Comparison of ENCODE assay signal across 1 cellular context in the genomic region with DNA sequence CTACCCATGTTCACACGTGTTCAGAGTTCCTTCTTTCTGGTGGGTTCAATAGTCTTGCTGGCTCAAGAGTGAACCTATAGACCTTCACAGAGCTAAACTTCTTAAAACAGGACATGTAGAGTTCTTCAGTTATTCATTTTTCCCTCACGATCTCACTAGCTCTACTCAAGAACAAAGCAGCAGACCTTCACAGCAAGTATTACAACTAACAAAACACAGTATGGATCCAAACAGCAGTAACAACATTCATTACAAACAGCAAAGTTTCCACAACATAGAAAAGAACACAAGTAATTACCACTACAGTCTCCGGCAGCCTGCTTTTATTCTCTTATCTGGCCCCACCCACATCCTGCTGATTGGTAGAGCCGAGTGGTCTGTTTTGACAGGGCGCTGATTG.
TF ChIP-seq lines count a peak whose summit lies in the region.

No MANE protein-coding gene starts in this region.

TF ChIP-seq in K562, 482 proteins besides CTCF, POLR2A, EP300 and RAD21:
- TF ChIP-seq SMAD4 (CRISPR knock-in tag; conservative IDR thresholded peaks at IDR 0.05): no peak
- peak; percentile 51; the same call in 1 of the 2 replicates for TF ChIP-seq SUPT5H (IDR thresholded peaks at IDR 0.05)
